ENCODE assay signal across 8 cellular contexts in genomic region chr5:99032234-99033013, GRCh38.
DNase-seq lines count a peak whose midpoint lies in the region; ATAC-seq and TF ChIP-seq lines count a peak whose summit lies in the region.

No MANE protein-coding gene starts in this region.

- no peaks in the 10 kb centered on the region for H3K9me3 ChIP-seq in gastroesophageal sphincter

- TF ChIP-seq POLR2A in gastroesophageal sphincter (IDR thresholded peaks at IDR 0.05) = no peak

- H3K4me1 Mint-ChIP-seq in activated T-helper 2 cell treated with anti-CD3 and anti-CD28 coated beads, Interferon-gamma antibody, Interleukin-2, Interleukin-4, amounts not matched to agents 10 μg/mL and 5 μg/mL and 100 μg/mL, durations not matched to agents 14 hours and 24 hours and 36 hours (ENCODE audit: low read depth) = peaks cover 69% of the 10 kb centered on the region

- peak; percentile 42 for ATAC-seq in GM18511 (IDR thresholded peaks at IDR 0.05; ENCODE audit: unreplicated experiment)
- peak; percentile 39 for ATAC-seq in HG03045 (IDR thresholded peaks at IDR 0.05; ENCODE audit: unreplicated experiment)
- ATAC-seq in gastroesophageal sphincter = peak; percentile 74
- no peak for ATAC-seq in HG02840 (IDR thresholded peaks at IDR 0.05; ENCODE audit: low FRiP score, unreplicated experiment)

- H3K4me1 ChIP-seq in gastroesophageal sphincter = peaks cover 0 to 24% (median 4%) of the 10 kb centered on the region in 3 donors

- H3K36me3 Mint-ChIP-seq in activated T-helper 2 cell treated with anti-CD3 and anti-CD28 coated beads, Interferon-gamma antibody, Interleukin-2, Interleukin-4, amounts not matched to agents 10 μg/mL and 5 μg/mL and 100 μg/mL, durations not matched to agents 14 hours and 24 hours and 36 hours (ENCODE audit: low read depth) = peaks cover 3% of the 10 kb centered on the region

- no peaks in the 10 kb centered on the region for H3K27me3 ChIP-seq in BJ (ENCODE audit: control insufficient read depth, insufficient read depth, low read length)
- H3K27me3 ChIP-seq in gastroesophageal sphincter = no peaks in the 10 kb centered on the region

- peak overlapping the region; percentile 77 for H3K4me3 Mint-ChIP-seq in activated T-helper 2 cell treated with anti-CD3 and anti-CD28 coated beads, Interferon-gamma antibody, Interleukin-2, Interleukin-4, amounts not matched to agents 10 μg/mL and 5 μg/mL and 100 μg/mL, durations not matched to agents 14 hours and 24 hours and 36 hours (ENCODE audit: low read depth)

- peak overlapping the region; percentile 82 for H3K27ac Mint-ChIP-seq in activated T-helper 2 cell treated with anti-CD3 and anti-CD28 coated beads, Interferon-gamma antibody, Interleukin-2, Interleukin-4, amounts not matched to agents 10 μg/mL and 5 μg/mL and 100 μg/mL, durations not matched to agents 14 hours and 24 hours and 36 hours

- H3K4me3 ChIP-seq in BJ (ENCODE audit: low read depth, low read length) (no peak overlapping the region), gastroesophageal sphincter (peak overlapping the region; percentile 36 to 45)

- H3K27me3 Mint-ChIP-seq in activated T-helper 2 cell treated with anti-CD3 and anti-CD28 coated beads, Interferon-gamma antibody, Interleukin-2, Interleukin-4, amounts not matched to agents 10 μg/mL and 5 μg/mL and 100 μg/mL, durations not matched to agents 14 hours and 24 hours and 36 hours (ENCODE audit: low read depth) = no peaks in the 10 kb centered on the region

- H3K27ac ChIP-seq in gastroesophageal sphincter = peak overlapping the region in 3 of 4 donors; percentile 11 to 52 (median 50)

- POLR2A ChIA-PET in BJ (lab: Charles Lee) = interaction anchor here (0.5 kb wide), 1 partner anchor 1676 kb away, joined by 3 read pairs; no protein-coding TSS in a partner anchor

- peak; percentile 36 for DNase-seq in BJ (ENCODE audit: low read depth)
- DNase-seq in NCI-H446 treated with DMSO at 0.1 percent for 48 hours (lab: John Stamatoyannopoulos, UW) = peak; percentile 45
- no peak for DNase-seq in activated T-helper 2 cell treated with anti-CD3 and anti-CD28 coated beads, Interferon-gamma antibody, Interleukin-2, Interleukin-4, amounts not matched to agents 10 μg/mL and 5 μg/mL and 100 μg/mL, durations not matched to agents 14 hours and 24 hours and 36 hours (ENCODE audit: low spot score)
- peak in 42 of 56 donors; percentile 0 to 76 (median 25) for DNase-seq in nucleus accumbens (lab: John Stamatoyannopoulos, UW)

- H3K36me3 ChIP-seq in BJ (ENCODE audit: control insufficient read depth, insufficient read depth, low read length) (no peaks in the 10 kb centered on the region), gastroesophageal sphincter (no peaks in the 10 kb centered on the region)

- peak; percentile 83 for TF ChIP-seq CTCF in BJ (IDR thresholded peaks at IDR 0.05; ENCODE audit: insufficient read depth, low read depth, low read length)
- peak; percentile 63 to 83 (median 73) for TF ChIP-seq CTCF in gastroesophageal sphincter (IDR thresholded peaks at IDR 0.05)

- no peak for TF ChIP-seq EP300 in gastroesophageal sphincter (IDR thresholded peaks at IDR 0.05)

- no peaks in the 10 kb centered on the region for H3K9me3 Mint-ChIP-seq in activated T-helper 2 cell treated with anti-CD3 and anti-CD28 coated beads, Interferon-gamma antibody, Interleukin-2, Interleukin-4, amounts not matched to agents 10 μg/mL and 5 μg/mL and 100 μg/mL, durations not matched to agents 14 hours and 24 hours and 36 hours

- intact Hi-C loops in activated T-helper 2 cell treated with anti-CD3 and anti-CD28 coated beads, Interferon-gamma antibody, Interleukin-2, Interleukin-4, amounts not matched to agents 10 μg/mL and 5 μg/mL and 100 μg/mL, durations not matched to agents 14 hours and 24 hours and 36 hours (cut with micrococcal nuclease) = loop anchor here (1.0 to 10.0 kb wide), 4 partner anchors 105 to 1750 kb away; partner anchors contain the start of gene RGMB

- 30 to 31% methylated on average over 7 of the region's 7 CpGs for WGBS in gastroesophageal sphincter (ENCODE audit: low coverage in 1 of 2), 2 donors

- CTCF ChIA-PET in BJ (lab: Yijun Ruan, JAX) = interaction anchor here (0.7 to 3.1 kb wide), 19 partner anchors 11 to 189 kb away, joined by 3 to 45 read pairs (median 6); no protein-coding TSS in a partner anchor
